22 cellular contexts compared by ENCODE assay signal in genomic region chr2:147934881-147935280, GRCh38.
"Had no signal": no experiment of that assay in that cellular context is flagged by ENCODE, and none has a peak within 500 bp of the region (broad histone marks: within the 10 kb centered on the region; RNA-seq: fewer than 3 reads in every experiment).

No MANE protein-coding gene starts in this region.

- H3K27ac ChIP-seq: esophagus squamous epithelium, heart right ventricle, left ventricle myocardium inferior, parathyroid adenoma, prostate gland, spleen, tibial artery, upper lobe of left lung, uterus had no signal

- H3K9ac ChIP-seq: parathyroid adenoma had no signal

- H3K9me3 ChIP-seq: esophagus squamous epithelium, heart right ventricle, left ventricle myocardium inferior, prostate gland, spleen, tibial artery, upper lobe of left lung, uterus had no signal

- H3K4me3 ChIP-seq: dorsolateral prefrontal cortex, esophagus squamous epithelium, heart right ventricle, left ventricle myocardium inferior, prostate gland, spleen, tibial artery, upper lobe of left lung, uterus had no signal

- H3K27me3 ChIP-seq: dorsolateral prefrontal cortex, esophagus squamous epithelium, heart right ventricle, spleen, tibial artery, upper lobe of left lung, uterus had no signal

- H3K4me1 ChIP-seq: parathyroid adenoma, prostate gland, spleen, tibial artery, uterus had no signal

- DNase-seq: cortex of kidney; dorsolateral prefrontal cortex; effector memory CD4-positive, alpha-beta T cell; esophagus squamous epithelium; heart right ventricle; hypothalamus; left ventricle myocardium inferior; mesendoderm; naive B cell; nephron progenitor cell; retina; spleen; stimulated activated CD4-positive, alpha-beta T cell treated with anti-CD3 and anti-CD28 coated beads, Interleukin-15, amount 100 ng/mL, for 24 hours; stimulated activated CD4-positive, alpha-beta T cell treated with anti-CD3 and anti-CD28 coated beads, Interleukin-1b, Interleukin-23, amount 100 ng/mL, for 48 hours; stimulated activated CD4-positive, alpha-beta T cell treated with anti-CD3 and anti-CD28 coated beads, Interleukin-4, amount 100 ng/mL, for 24 hours; tibial artery; upper lobe of left lung; uterus had no signal

- H2AFZ ChIP-seq: parathyroid adenoma had no signal

- ATAC-seq: heart right ventricle; sciatic nerve; stimulated activated memory B cell treated with anti-CD40 and anti-IgM and Interleukin-4, amounts not matched to agents 10 μg/mL and 1 μg/mL and 100 μg/mL, for 72 hours had no signal

- H3K79me2 ChIP-seq: parathyroid adenoma had no signal

- H3K36me3 ChIP-seq: prostate gland, uterus had no signal
